ENCODE assay signal across 8 cellular contexts in the genomic region with DNA sequence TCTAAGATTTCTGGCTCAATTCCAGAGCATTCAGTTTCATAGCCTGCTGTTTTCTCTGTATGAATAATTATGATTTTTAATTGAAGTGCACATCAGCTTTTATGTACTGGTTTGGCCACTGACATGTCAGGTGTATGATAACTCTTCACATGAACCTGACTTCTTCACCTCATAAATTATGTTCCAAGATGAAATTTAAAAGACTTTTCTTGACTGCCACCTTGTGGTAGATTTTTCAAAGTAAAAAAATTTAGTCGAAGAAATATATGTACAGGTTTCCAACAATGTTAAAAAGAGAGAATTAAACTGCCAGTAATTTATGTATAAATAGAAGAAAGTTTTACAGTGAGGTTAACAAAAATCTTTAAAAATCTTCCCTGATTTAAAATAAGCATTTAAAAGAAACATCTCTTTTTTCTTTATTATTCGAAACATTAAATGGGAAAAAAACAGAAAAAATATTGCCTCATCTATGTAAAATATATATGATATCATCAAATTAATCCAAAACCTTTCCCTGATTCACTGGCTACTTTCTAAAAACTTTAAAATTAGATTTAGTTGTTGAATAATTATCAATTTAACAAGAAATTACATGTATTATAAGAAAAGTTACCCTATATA.
DNase-seq lines count a peak whose midpoint lies in the region; ATAC-seq lines count a peak whose summit lies in the region.

No MANE protein-coding gene starts in this region.

- in situ Hi-C loops in ACHN (cut with HindIII; ENCODE audit: low pct_ligation_motif_present, low pct_unique_long_range_greater_than_20kb, low sequenced_read_pairs): no loop called here

- H3K27ac Mint-ChIP-seq in activated naive CD4-positive, alpha-beta T cell treated with anti-CD3 and anti-CD28 coated beads, Interleukin-2, amount 10 ng/mL, durations not matched to agents 7 days and 5 days: no peak overlapping the region

- CTCF ChIA-PET in activated naive CD4-positive, alpha-beta T cell treated with anti-CD3 and anti-CD28 coated beads, Interleukin-2, amount 10 ng/mL, durations not matched to agents 7 days and 5 days (lab: Charles Lee): no interaction called here

- no peak overlapping the region for H3K4me3 Mint-ChIP-seq in activated naive CD4-positive, alpha-beta T cell treated with anti-CD3 and anti-CD28 coated beads, Interleukin-2, amount 10 ng/mL, durations not matched to agents 7 days and 5 days

- H3K27me3 Mint-ChIP-seq in activated naive CD4-positive, alpha-beta T cell treated with anti-CD3 and anti-CD28 coated beads, Interleukin-2, amount 10 ng/mL, durations not matched to agents 7 days and 5 days: no peaks in the 10 kb centered on the region

- no peaks in the 10 kb centered on the region for H3K36me3 Mint-ChIP-seq in activated naive CD4-positive, alpha-beta T cell treated with anti-CD3 and anti-CD28 coated beads, Interleukin-2, amount 10 ng/mL, durations not matched to agents 7 days and 5 days

- H3K4me1 Mint-ChIP-seq in activated naive CD4-positive, alpha-beta T cell treated with anti-CD3 and anti-CD28 coated beads, Interleukin-2, amount 10 ng/mL, durations not matched to agents 7 days and 5 days: no peaks in the 10 kb centered on the region

- peak; percentile 61 for ATAC-seq in GM21723 (IDR thresholded peaks at IDR 0.05; ENCODE audit: unreplicated experiment)
- ATAC-seq in GM19351 (IDR thresholded peaks at IDR 0.05; ENCODE audit: unreplicated experiment): no peak
- ATAC-seq in HG03108 (IDR thresholded peaks at IDR 0.05; ENCODE audit: unreplicated experiment): no peak

- no peaks in the 10 kb centered on the region for H3K9me3 Mint-ChIP-seq in activated naive CD4-positive, alpha-beta T cell treated with anti-CD3 and anti-CD28 coated beads, Interleukin-2, amount 10 ng/mL, durations not matched to agents 7 days and 5 days

- peak; percentile 57 for DNase-seq in ACHN
- peak; percentile 14 for DNase-seq in RPMI7951 (ENCODE audit: low read depth)
- peak; percentile 58 for DNase-seq in globus pallidus (ENCODE audit: low spot score)
- DNase-seq in GM19238 (ENCODE audit: insufficient read length, low spot score): no peak
- DNase-seq in activated naive CD4-positive, alpha-beta T cell treated with anti-CD3 and anti-CD28 coated beads, Interleukin-2, amount 10 ng/mL, durations not matched to agents 7 days and 5 days: no peak

Comparison
In these comparisons a context has a peak if more than half of its experiments do, and no peak if none do; other contexts are left out.
1. DNase-seq: peak in ACHN (single experiment), RPMI7951 (single experiment) and globus pallidus (single experiment); none in GM19238 (single experiment) and activated naive CD4-positive, alpha-beta T cell treated with anti-CD3 and anti-CD28 coated beads, Interleukin-2, amount 10 ng/mL, durations not matched to agents 7 days and 5 days (single experiment).